8 cellular contexts compared by ENCODE assay signal in the genomic region with DNA sequence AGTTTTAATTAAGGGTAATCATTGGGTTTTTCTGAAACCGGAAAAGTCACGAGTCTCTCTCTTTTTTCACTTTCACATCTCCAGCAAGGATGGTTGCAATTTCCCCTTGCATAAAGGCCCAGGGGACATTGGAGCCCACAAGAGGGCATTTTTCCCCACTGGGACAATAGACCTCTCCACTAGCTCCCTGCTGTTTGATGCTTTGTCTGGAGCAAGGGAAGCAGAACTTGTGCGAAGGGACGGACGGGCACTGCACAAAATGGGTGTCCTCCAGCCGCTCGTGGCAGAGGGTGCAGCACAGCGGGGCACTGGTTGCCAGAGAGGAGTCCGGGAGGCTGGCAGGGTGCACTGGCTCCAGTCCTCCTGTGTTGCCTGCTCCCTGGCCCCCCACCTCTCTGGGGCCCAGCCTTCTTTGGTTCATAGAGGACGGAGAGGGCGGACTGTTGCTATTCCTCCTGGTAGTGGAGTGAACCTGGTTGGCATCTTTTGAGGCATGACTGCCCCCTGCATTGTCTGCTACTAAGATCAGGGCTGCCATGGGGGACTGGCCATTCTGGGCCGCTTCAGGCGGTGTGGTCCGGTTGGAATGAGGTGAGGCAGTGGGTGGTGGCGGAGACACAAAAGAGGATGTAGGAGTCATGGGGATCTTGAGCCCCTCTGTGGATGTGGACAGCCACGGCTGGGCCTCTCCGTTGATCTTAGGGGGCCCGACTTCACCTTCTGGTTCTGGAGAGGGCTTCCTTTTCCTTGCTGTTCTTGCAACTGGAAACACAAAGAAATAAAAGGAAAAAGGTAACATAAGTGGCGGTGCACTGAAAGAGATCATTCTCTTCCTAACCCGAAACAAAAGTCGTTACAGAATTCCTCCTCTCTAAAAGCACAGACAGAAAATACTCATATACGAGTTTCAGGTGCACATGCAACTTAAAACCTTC.
DNase-seq lines count a peak whose midpoint lies in the region; ATAC-seq and TF ChIP-seq lines count a peak whose summit lies in the region.

No MANE protein-coding gene starts in this region.

- no peak overlapping the region for H2AFZ ChIP-seq in SU-DHL-6 (ENCODE audit: low read depth, low read length, severe bottlenecking)

- H3K36me3 ChIP-seq in DOHH2 (ENCODE audit: control insufficient read depth, low read length) (no peaks in the 10 kb centered on the region), SU-DHL-6 (ENCODE audit: low read length) (peaks cover 10% of the 10 kb centered on the region; the same call in 1 of the 2 replicates), tibial artery (peaks cover 22 to 31% (median 28%) of the 10 kb centered on the region in 3 donors)

- H3K27ac ChIP-seq in DOHH2 (ENCODE audit: low read depth, low read length) (no peak overlapping the region), SU-DHL-6 (ENCODE audit: low read depth, low read length) (peak overlapping the region; percentile 85), cingulate gyrus (ENCODE audit: low read depth, low read length) (peak overlapping the region; percentile 98), tibial artery (peak overlapping the region; percentile 95 to 98)

- intact Hi-C loops in tibial artery (cut with DNase I; ENCODE audit: low total_unique reads): no loop called here

- H3F3A ChIP-seq in DOHH2 (ENCODE audit: control insufficient read depth, insufficient read depth) (peaks cover 10% of the 10 kb centered on the region), SU-DHL-6 (ENCODE audit: insufficient read depth) (peaks cover 65% of the 10 kb centered on the region)

- H3K79me2 ChIP-seq in DOHH2 (ENCODE audit: control insufficient read depth, low read length) (no peaks in the 10 kb centered on the region), SU-DHL-6 (ENCODE audit: insufficient read depth, low read length) (peaks cover 57% of the 10 kb centered on the region)

- peaks cover 46% of the 10 kb centered on the region for H3K4me1 ChIP-seq in DOHH2 (ENCODE audit: control insufficient read depth, low read length)
- H3K4me1 ChIP-seq in tibial artery: peaks cover 0 to 41% (median 24%) of the 10 kb centered on the region in 4 donors

- H3K9me3 ChIP-seq in DOHH2 (ENCODE audit: control insufficient read depth, insufficient read depth, low read length) (no peaks in the 10 kb centered on the region), SU-DHL-6 (ENCODE audit: insufficient read depth, low read length) (no peaks in the 10 kb centered on the region), tibial artery (no peaks in the 10 kb centered on the region)

- no peak overlapping the region for H3K4me3 ChIP-seq in DOHH2 (ENCODE audit: low read length)
- H3K4me3 ChIP-seq in LNCaP clone FGC (ENCODE audit: low read depth, low read length): peak overlapping the region; percentile 60
- H3K4me3 ChIP-seq in SU-DHL-6 (ENCODE audit: insufficient read depth, low read length, poor library complexity, severe bottlenecking): peak overlapping the region; percentile 48
- H3K4me3 ChIP-seq in tibial artery: peak overlapping the region; percentile 75 to 94

- H3K27ac Mint-ChIP-seq in memory B cell: peak overlapping the region; percentile 100

- H3K4me2 ChIP-seq in DOHH2 (ENCODE audit: low read length) (0 out of 2 replicates have a peak overlapping the region, but pooled peaks have one; percentile 14), SU-DHL-6 (ENCODE audit: low read depth, low read length, poor library complexity, severe bottlenecking) (peak overlapping the region; percentile 100)

- H3K27me3 ChIP-seq in DOHH2 (ENCODE audit: control insufficient read depth, low read length): peaks cover 77% of the 10 kb centered on the region
- H3K27me3 ChIP-seq in SU-DHL-6 (ENCODE audit: low read length): no peaks in the 10 kb centered on the region
- H3K27me3 ChIP-seq in tibial artery: no peaks in the 10 kb centered on the region

- H3K9me2 ChIP-seq in DOHH2 (replicated peaks; ENCODE audit: control insufficient read depth, low read length) (no peaks in the 10 kb centered on the region), SU-DHL-6 (replicated peaks; ENCODE audit: insufficient read depth, low read length) (no peaks in the 10 kb centered on the region)

- peaks cover 47% of the 10 kb centered on the region for H3K4me1 Mint-ChIP-seq in memory B cell

- DNase-seq in LNCaP clone FGC (ENCODE audit: low read depth): no peak
- peak in 1 of 2 donors; percentile 38 for DNase-seq in memory B cell (ENCODE audit: low spot score in 2 of 2)
- no peak for DNase-seq in tibial artery

- H4K20me1 ChIP-seq in DOHH2 (ENCODE audit: control insufficient read depth, insufficient read depth, low read depth, low read length) (no peaks in the 10 kb centered on the region), SU-DHL-6 (ENCODE audit: low read depth, low read length) (peaks cover 6% of the 10 kb centered on the region; the same call in 1 of the 2 replicates)

- no peak for ATAC-seq in memory B cell (ENCODE audit: low read depth)
- ATAC-seq in HG03520 (IDR thresholded peaks at IDR 0.05; ENCODE audit: unreplicated experiment): no peak
- no peak for ATAC-seq in GM21619 (IDR thresholded peaks at IDR 0.05; ENCODE audit: unreplicated experiment)

- peaks cover 25% of the 10 kb centered on the region for H3K36me3 Mint-ChIP-seq in memory B cell

- H3K9ac ChIP-seq in SU-DHL-6 (ENCODE audit: low read length): peak overlapping the region; percentile 73

- no peaks in the 10 kb centered on the region for H3K9me3 Mint-ChIP-seq in memory B cell

- peak overlapping the region; percentile 97 for H3K4me3 Mint-ChIP-seq in memory B cell

- no peaks in the 10 kb centered on the region for H3K27me3 Mint-ChIP-seq in memory B cell

- TF ChIP-seq CTCF in DOHH2 (IDR thresholded peaks at IDR 0.05; ENCODE audit: low read depth, low read length, poor library complexity, severe bottlenecking) (no peak), LNCaP clone FGC (IDR thresholded peaks at IDR 0.05; ENCODE audit: control insufficient read depth, extremely low read depth, insufficient read depth) (peak; percentile 32; the same call in 1 of the 2 replicates), SU-DHL-6 (IDR thresholded peaks at IDR 0.05; ENCODE audit: insufficient read depth, low read length, poor library complexity, severe bottlenecking) (no peak), tibial artery (IDR thresholded peaks at IDR 0.05) (peak in 1 of 2 experiments; percentile 12)
